ENCODE assay signal across 16 cellular contexts in the genomic region with DNA sequence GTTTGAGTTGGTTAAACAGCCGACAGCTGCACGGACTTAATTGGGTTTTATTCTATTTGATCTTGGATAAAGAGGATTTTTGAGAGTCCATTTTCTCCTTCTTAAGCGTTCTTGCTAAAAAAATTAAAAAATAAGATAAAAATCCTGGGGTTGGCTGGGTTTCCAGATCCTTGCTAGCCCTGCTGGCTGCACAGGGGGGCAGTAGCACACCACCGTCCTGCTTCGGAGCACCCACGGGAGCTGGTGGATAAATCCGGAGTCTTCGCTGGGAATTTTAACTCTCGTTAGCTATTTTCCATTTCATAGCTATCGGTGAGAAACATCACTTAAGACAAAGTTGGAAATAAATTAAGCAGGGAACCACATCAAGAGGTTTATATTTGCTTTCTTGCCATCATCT.
DNase-seq lines count a peak whose midpoint lies in the region; ATAC-seq, FAIRE-seq and TF ChIP-seq lines count a peak whose summit lies in the region.
"Had no signal": no experiment of that assay in that cellular context is flagged by ENCODE, and none has a peak within 500 bp of the region (broad histone marks: within the 10 kb centered on the region; RNA-seq: fewer than 3 reads in every experiment).

No MANE protein-coding gene starts in this region.

- peak; percentile 90 to 91 for TF ChIP-seq RAD21 in H1 (IDR thresholded peaks at IDR 0.05 in 1 of 2, conservative IDR thresholded peaks at IDR 0.05 in 1 of 2; ENCODE audit: low read depth in 2 of 2, low read length in 2 of 2)

- H3K23me2 ChIP-seq in H1 (ENCODE audit: low read depth, low read length): no peaks in the 10 kb centered on the region

- no peak for TF ChIP-seq EP300 in H1 (IDR thresholded peaks at IDR 0.05; ENCODE audit: borderline replicate concordance in 1 of 2, low read depth in 2 of 2, low read length in 2 of 2)

- H2BK120ac ChIP-seq in H1 (replicated peaks; ENCODE audit: low read depth, low read length): no peak overlapping the region

- H3K4me2 ChIP-seq in H1 (ENCODE audit: insufficient read depth in 1 of 2, low read depth in 2 of 2, low read length in 2 of 2) (no peak overlapping the region), osteoblast (ENCODE audit: insufficient read depth, low read length) (no peak overlapping the region)

- no peak overlapping the region for H4K8ac ChIP-seq in H1 (ENCODE audit: extremely low read depth, insufficient read depth, low read length)

- H2AFZ ChIP-seq in H1 (ENCODE audit: low read length): no peak overlapping the region
- no peak overlapping the region for H2AFZ ChIP-seq in osteoblast (ENCODE audit: low read length)

- TF ChIP-seq POLR2A in H1 (IDR thresholded peaks at IDR 0.05; ENCODE audit: control extremely low read depth in 1 of 2, low read depth in 2 of 2, low read length in 2 of 2): no peak

- H3K14ac ChIP-seq in H1 (ENCODE audit: insufficient read length): no peak overlapping the region

- H4K20me1 ChIP-seq in H1 (replicated peaks in 1 of 2; ENCODE audit: control insufficient read depth in 1 of 2, insufficient read depth in 2 of 2, low read length in 2 of 2) (no peaks in the 10 kb centered on the region), osteoblast (ENCODE audit: insufficient read depth, low read length) (no peaks in the 10 kb centered on the region)

- FAIRE-seq in H1 (lab: Jason Lieb, UNC): no peak

- TF ChIP-seq CTCF in C4-2B (conservative IDR thresholded peaks at IDR 0.05): peak; percentile 53
- peak; percentile 60 to 66 (median 64) for TF ChIP-seq CTCF in H1 (IDR thresholded peaks at IDR 0.05; ENCODE audit: control extremely low read depth in 1 of 3, insufficient read depth in 1 of 3, low read depth in 1 of 3, low read length in 3 of 3)
- peak; percentile 42 for TF ChIP-seq CTCF in osteoblast (IDR thresholded peaks at IDR 0.05; ENCODE audit: extremely low read depth, low read depth, low read length)
- TF ChIP-seq CTCF in omental fat pad (IDR thresholded peaks at IDR 0.05): no peak

- no peak overlapping the region for H2BK12ac ChIP-seq in H1 (ENCODE audit: low read depth, low read length)

- no peak overlapping the region for H4K5ac ChIP-seq in H1 (ENCODE audit: insufficient read length, low read depth, low read length)

- H4K91ac ChIP-seq in H1 (replicated peaks; ENCODE audit: insufficient read length, low read length): no peak overlapping the region

- no peak overlapping the region for H2BK20ac ChIP-seq in H1 (ENCODE audit: low read length)

- H3K9me3 ChIP-seq in H1 (ENCODE audit: insufficient read depth in 2 of 2, low read depth in 1 of 2, low read length in 1 of 2) (no peaks in the 10 kb centered on the region), osteoblast (ENCODE audit: low read depth, low read length) (no peaks in the 10 kb centered on the region)
- H3K9me3 ChIP-seq: SJCRH30 had no signal

- no peak overlapping the region for H3K23ac ChIP-seq in H1 (ENCODE audit: insufficient read length)

- no peaks in the 10 kb centered on the region for H3K79me1 ChIP-seq in H1 (ENCODE audit: low read depth, low read length)

- no peak overlapping the region for H2BK15ac ChIP-seq in H1 (ENCODE audit: low read length)

- no peak overlapping the region for H3K4ac ChIP-seq in H1 (replicated peaks; ENCODE audit: insufficient read length, low read depth, low read length)

- 91% methylated on average over 10 of the region's 10 CpGs; no CpG with 5 or more reads in 1 of the 2 experiments for WGBS in H1 (ENCODE audit: extremely low coverage in 1 of 2, insufficient coverage in 1 of 2, insufficient read length in 1 of 2, insufficient replicate concordance in 2 of 2, low coverage in 1 of 2, low lambda C conversion rate in 2 of 2, missing lambda C conversion rate in 1 of 2), 2 experiments

- H2AK5ac ChIP-seq in H1 (ENCODE audit: low read depth, low read length): no peak overlapping the region

- DNase-seq in NCI-H1694 treated with DMSO at 0.1 percent for 48 hours (lab: John Stamatoyannopoulos, UW): peak; percentile 31
- peak; percentile 5 to 51 for DNase-seq in H1 (ENCODE audit: low read depth in 1 of 2, low spot score in 2 of 2)
- no peak for DNase-seq in osteoblast (ENCODE audit: insufficient read length, low spot score, missing footprints)
- DNase-seq in omental fat pad (ENCODE audit: low spot score): no peak
- DNase-seq in NCI-H2029 treated with DMSO at 0.1 percent for 48 hours (lab: John Stamatoyannopoulos, UW): no peak
- DNase-seq: activated CD4-positive, alpha-beta T cell treated with anti-CD3 and anti-CD28 coated beads for 4 hours; activated gamma-delta T cell treated with Interleukin-2 at 50 U/mL for 16 hours; cortex of kidney; DMS79 treated with DMSO at 0.1 percent for 48 hours; mesenchymal stem cell; NCI-H2029; retina had no signal

- H3K79me2 ChIP-seq in H1 (ENCODE audit: control insufficient read depth in 1 of 2, insufficient read depth in 2 of 2, low read length in 2 of 2) (no peaks in the 10 kb centered on the region), osteoblast (ENCODE audit: insufficient read depth, low read length) (no peaks in the 10 kb centered on the region)

- H3K4me1 ChIP-seq in H1 (replicated peaks in 1 of 4; ENCODE audit: control insufficient read depth in 3 of 4, insufficient read depth in 4 of 4, low read length in 3 of 4) (no peaks in the 10 kb centered on the region; a peak in 1 of 7 replicates), osteoblast (ENCODE audit: insufficient read depth, low read length) (no peaks in the 10 kb centered on the region)
- H3K4me1 ChIP-seq: SJCRH30 had no signal

- H3K9ac ChIP-seq in H1 (replicated peaks in 1 of 4; ENCODE audit: extremely low read depth in 1 of 4, low read depth in 3 of 4, low read length in 3 of 4): no peak overlapping the region

- H2BK5ac ChIP-seq in H1 (ENCODE audit: low read depth, low read length): no peak overlapping the region

- no peak overlapping the region for H3K27ac ChIP-seq in C4-2B
- H3K27ac ChIP-seq in H1 (ENCODE audit: low read depth, low read length): no peak overlapping the region
- no peak overlapping the region for H3K27ac ChIP-seq in osteoblast (ENCODE audit: low read depth, low read length)
- H3K27ac ChIP-seq: SJCRH30 had no signal

- no peak for ATAC-seq in omental fat pad (ENCODE audit: low FRiP score)
- no peak for ATAC-seq in GM18517 (IDR thresholded peaks at IDR 0.05; ENCODE audit: unreplicated experiment)
- ATAC-seq in HG02852 (IDR thresholded peaks at IDR 0.05; ENCODE audit: unreplicated experiment): no peak

- H3K56ac ChIP-seq in H1 (replicated peaks; ENCODE audit: insufficient read length, low read depth, low read length): no peak overlapping the region

- POLR2A ChIA-PET in H1 (lab: Charles Lee; ENCODE audit: partially characterized antibody): interaction anchor here (0.6 kb wide), 1 partner anchor 740 kb away, joined by 3 read pairs; no protein-coding TSS in a partner anchor

- CTCF ChIA-PET in H1 (lab: Charles Lee; ENCODE audit: partially characterized antibody): interaction anchor here (0.7 to 2.5 kb wide), 5 partner anchors 11 to 1662 kb away, joined by 3 to 8 read pairs (median 3); no protein-coding TSS in a partner anchor

- H3K27me3 ChIP-seq in H1 (replicated peaks in 1 of 4; ENCODE audit: control insufficient read depth in 3 of 4, extremely low read depth in 1 of 4, insufficient read depth in 3 of 4, low read length in 3 of 4) (no peaks in the 10 kb centered on the region), osteoblast (ENCODE audit: insufficient read depth, low read length) (no peaks in the 10 kb centered on the region)

- H3K18ac ChIP-seq in H1 (ENCODE audit: extremely low read depth, low read length): no peak overlapping the region

- no peak overlapping the region for H3K4me3 ChIP-seq in H1 (ENCODE audit: extremely low read depth in 1 of 4, insufficient read depth in 2 of 4, low read depth in 3 of 4, low read length in 4 of 4)
- no peak overlapping the region for H3K4me3 ChIP-seq in osteoblast (ENCODE audit: insufficient read depth, low read length)
- H3K4me3 ChIP-seq: SJCRH30 had no signal

- H3K36me3 ChIP-seq in H1 (ENCODE audit: control insufficient read depth in 2 of 4, insufficient read depth in 4 of 4, low read length in 3 of 4) (no peaks in the 10 kb centered on the region), osteoblast (ENCODE audit: insufficient read depth, low read length) (no peaks in the 10 kb centered on the region)
- H3K36me3 ChIP-seq: SJCRH30 had no signal

Comparison
In these comparisons a context has a peak if more than half of its experiments do, and no peak if none do; other contexts are left out.
1. CTCF ChIP-seq: peak in C4-2B (single experiment), H1 (3 of 3) and osteoblast (single experiment); none in omental fat pad (0 of 3).
2. DNase-seq: peak in NCI-H1694 treated with DMSO at 0.1 percent for 48 hours (single experiment) and H1 (2 of 2); none in osteoblast (single experiment), omental fat pad (single experiment) and NCI-H2029 treated with DMSO at 0.1 percent for 48 hours (single experiment).